In genomic region chr21:43572443-43572842, GRCh38 we compare ENCODE assay signal across 21 cellular contexts.
A peak's percentile ranks its signal among the peaks of the same experiment; 100 is the strongest.
DNase-seq lines count a peak whose midpoint lies in the region; ATAC-seq, FAIRE-seq and TF ChIP-seq lines count a peak whose summit lies in the region.
"Had no signal": no experiment of that assay in that cellular context is flagged by ENCODE, and none has a peak within 500 bp of the region (broad histone marks: within the 10 kb centered on the region; RNA-seq: fewer than 3 reads in every experiment).

No MANE protein-coding gene starts in this region.

- no peak overlapping the region for H3K4me3 Mint-ChIP-seq in activated naive CD8-positive, alpha-beta T cell treated with anti-CD3 and anti-CD28 coated beads for 36 hours
- H3K4me3 Mint-ChIP-seq in activated naive CD8-positive, alpha-beta T cell treated with anti-CD3 and anti-CD28 coated beads, Interleukin-2, amount 50 U/mL, for 24 hours = no peak overlapping the region
- H3K4me3 Mint-ChIP-seq in nephron progenitor cell = no peak overlapping the region
- H3K4me3 Mint-ChIP-seq: H9, HFFc6 had no signal

- ATAC-seq in activated naive CD8-positive, alpha-beta T cell treated with anti-CD3 and anti-CD28 coated beads, Interleukin-2, amount 50 U/mL, for 24 hours = no peak
- no peak for ATAC-seq in GM19467 (IDR thresholded peaks at IDR 0.05; ENCODE audit: unreplicated experiment)

- peaks cover 7% of the 10 kb centered on the region for H3K27me3 Mint-ChIP-seq in activated naive CD8-positive, alpha-beta T cell treated with anti-CD3 and anti-CD28 coated beads for 36 hours
- peaks cover 3% of the 10 kb centered on the region for H3K27me3 Mint-ChIP-seq in activated naive CD8-positive, alpha-beta T cell treated with anti-CD3 and anti-CD28 coated beads, Interleukin-2, amount 50 U/mL, for 24 hours
- peaks cover 3% of the 10 kb centered on the region for H3K27me3 Mint-ChIP-seq in nephron progenitor cell (ENCODE audit: low read depth, poor library complexity)

- no peak overlapping the region for H3K4me3 ChIP-seq in bronchial epithelial cell (ENCODE audit: low read depth, low read length)
- H3K4me3 ChIP-seq: BLaER1 treated with 17β-estradiol and CSF1 and Interleukin-3, amounts not matched to agents 10 nM and 100 nM; MG63; SK-N-MC had no signal

- TF ChIP-seq CTCF in bronchial epithelial cell (IDR thresholded peaks at IDR 0.05; ENCODE audit: insufficient read depth, low read length, severe bottlenecking) (no peak), nephron progenitor cell (IDR thresholded peaks at IDR 0.05) (no peak)

- FAIRE-seq in bronchial epithelial cell (lab: Jason Lieb, UNC) = peak; percentile 7

- H3K36me3 ChIP-seq in bronchial epithelial cell (ENCODE audit: control insufficient read depth, insufficient read depth, low read length) = no peaks in the 10 kb centered on the region
- H3K36me3 ChIP-seq: BLaER1 treated with 17β-estradiol and CSF1 and Interleukin-3, amounts not matched to agents 10 nM and 100 nM; MG63 had no signal

- H3K36me3 Mint-ChIP-seq in activated naive CD8-positive, alpha-beta T cell treated with anti-CD3 and anti-CD28 coated beads for 36 hours = no peaks in the 10 kb centered on the region
- no peaks in the 10 kb centered on the region for H3K36me3 Mint-ChIP-seq in activated naive CD8-positive, alpha-beta T cell treated with anti-CD3 and anti-CD28 coated beads, Interleukin-2, amount 50 U/mL, for 24 hours (ENCODE audit: low read depth)
- no peaks in the 10 kb centered on the region for H3K36me3 Mint-ChIP-seq in nephron progenitor cell (ENCODE audit: low read depth)
- H3K36me3 Mint-ChIP-seq: CD4-positive, alpha-beta memory T cell had no signal

- no peak for DNase-seq in activated naive CD8-positive, alpha-beta T cell treated with anti-CD3 and anti-CD28 coated beads for 36 hours
- DNase-seq in activated naive CD8-positive, alpha-beta T cell treated with anti-CD3 and anti-CD28 coated beads, Interleukin-2, amount 50 U/mL, for 24 hours = no peak
- DNase-seq in bronchial epithelial cell (ENCODE audit: low read depth) (no peak), nephron progenitor cell (no peak), NCI-H2107 (lab: John Stamatoyannopoulos, UW) (no peak), HT-29 (ENCODE audit: low spot score) (no peak)
- DNase-seq: ACHN, Caco-2, DMS 273 treated with DMSO at 0.1 percent for 48 hours, DMS79 treated with DMSO at 0.1 percent for 48 hours, H9, HFFc6, Kasumi-1, MG63, NCI-H2029 treated with DMSO at 0.1 percent for 48 hours, NCI-H774, SW 1271 had no signal

- peak overlapping the region; percentile 9 for H3K27ac Mint-ChIP-seq in activated naive CD8-positive, alpha-beta T cell treated with anti-CD3 and anti-CD28 coated beads for 36 hours
- no peak overlapping the region for H3K27ac Mint-ChIP-seq in activated naive CD8-positive, alpha-beta T cell treated with anti-CD3 and anti-CD28 coated beads, Interleukin-2, amount 50 U/mL, for 24 hours
- H3K27ac Mint-ChIP-seq in nephron progenitor cell = peak overlapping the region; percentile 6
- H3K27ac Mint-ChIP-seq: CD4-positive, alpha-beta memory T cell; HFFc6 had no signal

- H3K9me3 Mint-ChIP-seq in activated naive CD8-positive, alpha-beta T cell treated with anti-CD3 and anti-CD28 coated beads for 36 hours = no peaks in the 10 kb centered on the region
- no peaks in the 10 kb centered on the region for H3K9me3 Mint-ChIP-seq in activated naive CD8-positive, alpha-beta T cell treated with anti-CD3 and anti-CD28 coated beads, Interleukin-2, amount 50 U/mL, for 24 hours
- peaks cover 4% of the 10 kb centered on the region for H3K9me3 Mint-ChIP-seq in nephron progenitor cell
- H3K9me3 Mint-ChIP-seq: H9, HFFc6 had no signal

- H3K4me1 Mint-ChIP-seq in activated naive CD8-positive, alpha-beta T cell treated with anti-CD3 and anti-CD28 coated beads for 36 hours = no peaks in the 10 kb centered on the region
- H3K4me1 Mint-ChIP-seq in activated naive CD8-positive, alpha-beta T cell treated with anti-CD3 and anti-CD28 coated beads, Interleukin-2, amount 50 U/mL, for 24 hours = no peaks in the 10 kb centered on the region
- H3K4me1 Mint-ChIP-seq in nephron progenitor cell = peaks cover 22% of the 10 kb centered on the region
- H3K4me1 Mint-ChIP-seq: CD4-positive, alpha-beta memory T cell had no signal

- H3K27me3 ChIP-seq in bronchial epithelial cell (ENCODE audit: control insufficient read depth, insufficient read depth, low read length) = no peaks in the 10 kb centered on the region
- H3K27me3 ChIP-seq: BLaER1 treated with 17β-estradiol and CSF1 and Interleukin-3, amounts not matched to agents 10 nM and 100 nM; MG63 had no signal
